12 cellular contexts compared by ENCODE assay signal in the genomic region with DNA sequence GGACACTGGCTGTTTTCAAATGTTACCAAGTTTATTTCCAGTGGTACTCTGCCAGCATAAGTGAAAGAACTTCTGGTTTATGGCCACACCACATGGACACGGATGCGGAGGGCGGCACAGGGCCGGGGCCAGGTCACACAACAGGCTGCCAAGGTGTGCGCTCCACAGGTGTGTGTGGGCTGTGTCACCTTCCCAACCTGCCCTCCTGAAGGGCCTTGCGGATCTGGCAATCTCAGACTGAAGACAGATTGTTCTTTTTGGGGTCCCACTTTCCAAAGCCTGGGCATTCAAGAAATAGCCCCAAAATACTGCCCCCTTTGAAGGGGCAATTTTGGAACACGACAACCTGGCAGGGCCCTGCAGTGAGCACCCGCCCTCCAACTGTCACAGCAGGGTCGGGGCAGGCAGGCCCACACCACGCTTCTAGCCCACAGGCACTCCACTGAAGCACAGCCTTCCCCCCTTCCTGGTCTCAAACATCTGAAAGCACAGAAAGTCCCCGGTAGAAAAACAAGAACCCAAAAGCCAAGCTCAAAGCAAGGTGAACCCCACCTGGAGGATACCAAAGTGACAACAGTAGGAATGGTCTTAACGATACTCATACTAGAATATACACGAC. TPM values are rescaled to one million over a fixed set of nuclear protein-coding genes. Genes with fewer than 3 reads are reported as not detected.
DNase-seq lines count a peak whose midpoint lies in the region; ATAC-seq and TF ChIP-seq lines count a peak whose summit lies in the region.
"Had no signal": no experiment of that assay in that cellular context is flagged by ENCODE, and none has a peak within 500 bp of the region (broad histone marks: within the 10 kb centered on the region; RNA-seq: fewer than 3 reads in every experiment).

No MANE protein-coding gene starts in this region.

- H3K79me2 ChIP-seq in ACC112 (ENCODE audit: control insufficient read depth, insufficient read depth, low read length, unreplicated experiment), result peaks cover 91% of the 10 kb centered on the region

- peaks cover 27% of the 10 kb centered on the region for H3K36me3 ChIP-seq in ACC112 (ENCODE audit: insufficient read depth, low read length)

- TF ChIP-seq CTCF in LNCaP clone FGC (IDR thresholded peaks at IDR 0.05; ENCODE audit: control insufficient read depth, extremely low read depth, insufficient read depth), result no peak
- no peak for TF ChIP-seq CTCF in chondrocyte (IDR thresholded peaks at IDR 0.05)
- no peak for TF ChIP-seq CTCF in nephron (IDR thresholded peaks at IDR 0.05; ENCODE audit: unreplicated experiment in 3 of 3)

- H3K4me1 ChIP-seq in ACC112 (ENCODE audit: control insufficient read depth, insufficient read depth, low read length, unreplicated experiment), result peaks cover 69% of the 10 kb centered on the region

- no peak overlapping the region for H2AFZ ChIP-seq in ACC112 (ENCODE audit: low read length, unreplicated experiment)

- H3K27ac Mint-ChIP-seq in chondrocyte (ENCODE audit: unreplicated experiment) (peak overlapping the region; percentile 76), nephron (peak overlapping the region; percentile 11 to 71 (median 65))

- H3K36me3 Mint-ChIP-seq in chondrocyte (ENCODE audit: low read depth) (peaks cover 11% of the 10 kb centered on the region), nephron (ENCODE audit: low read depth) (peaks cover 53% of the 10 kb centered on the region)

- peak overlapping the region; percentile 97 for H3K27ac ChIP-seq in ACC112 (ENCODE audit: low read depth, low read length)

- H3K4me3 Mint-ChIP-seq in chondrocyte (ENCODE audit: unreplicated experiment), result no peak overlapping the region
- H3K4me3 Mint-ChIP-seq in nephron, result peak overlapping the region; percentile 91 to 98 (median 93)

- H3K4me3 ChIP-seq in ACC112 (ENCODE audit: low read depth, low read length) (no peak overlapping the region), LNCaP clone FGC (ENCODE audit: low read depth, low read length) (peak overlapping the region; percentile 5; the same call in 1 of the 2 replicates)
- H3K4me3 ChIP-seq: lung had no signal

- no peaks in the 10 kb centered on the region for H3K27me3 ChIP-seq in ACC112 (ENCODE audit: insufficient read depth, low read length)

- H3K4me1 Mint-ChIP-seq in chondrocyte (ENCODE audit: low read depth), result peaks cover 76% of the 10 kb centered on the region
- H3K4me1 Mint-ChIP-seq in nephron, result peaks cover 48% of the 10 kb centered on the region

- no peak for ATAC-seq in HG03432 (IDR thresholded peaks at IDR 0.05; ENCODE audit: unreplicated experiment)
- ATAC-seq in HG03095 (IDR thresholded peaks at IDR 0.05; ENCODE audit: unreplicated experiment), result no peak

- no peaks in the 10 kb centered on the region for H3K27me3 Mint-ChIP-seq in chondrocyte (ENCODE audit: low read depth)
- peaks cover 2% of the 10 kb centered on the region for H3K27me3 Mint-ChIP-seq in nephron (ENCODE audit: low read depth)

- no peaks in the 10 kb centered on the region for H3K9me3 Mint-ChIP-seq in chondrocyte (ENCODE audit: low read depth)
- no peaks in the 10 kb centered on the region for H3K9me3 Mint-ChIP-seq in nephron

- DNase-seq in LNCaP clone FGC (ENCODE audit: low read depth) (no peak), chondrocyte (ENCODE audit: low spot score) (no peak), NCI-H146 treated with DMSO at 0.1 percent for 48 hours (lab: John Stamatoyannopoulos, UW; ENCODE audit: unreplicated experiment) (no peak), C1 segment of cervical spinal cord (lab: John Stamatoyannopoulos, UW) (no peak)
- DNase-seq: foreskin melanocyte; NCI-H69; stimulated activated CD4-positive, alpha-beta T cell treated with anti-CD3 and anti-CD28 coated beads, Interleukin-12 subunit alpha, Interleukin-12 subunit beta, amount 100 ng/mL, for 4 hours had no signal

RNA-seq across cellular contexts. Expression of a gene that starts 3.5 kb away (rescaled TPM):
- total RNA-seq in chondrocyte, result 93.0 to 94.5 TPM (median 93.9 TPM) in 3 replicates

RNA-seq across cellular contexts. Expression of a gene that starts 41.1 kb away (rescaled TPM):
- 53.3 to 206 TPM (median 189 TPM) in 3 replicates for total RNA-seq in chondrocyte

RNA-seq across cellular contexts. Expression of a gene that starts 47.4 kb away (rescaled TPM):
- not detected in 3 replicates for total RNA-seq in chondrocyte

RNA-seq across cellular contexts. Expression of a gene that starts 57.3 kb away (rescaled TPM):
- total RNA-seq in chondrocyte, result 23.5 to 39.8 TPM (median 24.1 TPM) in 3 replicates
